Comparison of ENCODE assay signal across 8 cellular contexts in the genomic region with DNA sequence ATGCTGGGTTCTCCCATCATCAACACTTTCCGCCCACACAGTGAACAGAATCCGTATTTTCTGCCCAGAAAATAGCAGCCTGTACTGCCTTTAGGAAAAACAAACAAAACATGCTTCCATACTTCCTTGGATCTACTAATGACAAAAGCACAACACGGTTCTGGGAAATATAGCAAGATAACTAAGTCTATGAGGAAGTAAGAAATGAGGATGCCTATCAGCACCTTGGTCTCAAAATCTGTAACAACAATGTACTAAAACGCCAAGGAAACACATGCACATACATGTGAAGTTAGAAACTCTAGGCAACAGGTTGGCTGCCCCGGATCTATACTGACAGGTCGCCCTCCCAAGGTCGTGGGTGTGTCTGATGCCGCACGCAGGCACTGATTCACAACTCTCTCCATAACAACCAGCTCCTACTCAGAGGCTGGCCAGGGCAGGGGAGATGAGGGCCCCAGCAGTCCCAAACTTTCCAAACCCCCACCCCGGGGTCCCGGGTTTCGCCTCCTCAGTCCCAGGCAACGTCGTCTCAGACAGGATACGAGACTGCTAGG. TPM values are rescaled to one million over a fixed set of nuclear protein-coding genes. Genes with fewer than 3 reads are reported as not detected.
DNase-seq lines count a peak whose midpoint lies in the region; ATAC-seq lines count a peak whose summit lies in the region.

No MANE protein-coding gene starts in this region.

- no peaks in the 10 kb centered on the region for H3K9me3 Mint-ChIP-seq in T-helper 1 cell treated with Interleukin-12 subunit alpha and Interleukin-12 subunit beta and Interleukin-4 antibody, amounts not matched to agents 30 μg/mL and 1 μg/mL, for 36 hours

- H3K27ac ChIP-seq in angular gyrus (ENCODE audit: low read depth, low read length) (peak overlapping the region; percentile 92), iPS DF 6.9 (ENCODE audit: low read length) (no peak overlapping the region), skeletal muscle tissue (ENCODE audit: low read depth, low read length) (peak overlapping the region; percentile 87)

- peak; percentile 61 for DNase-seq in Ammon's horn (ENCODE audit: low spot score)
- peak; percentile 43 for DNase-seq in HK-2 (ENCODE audit: unreplicated experiment)
- no peak for DNase-seq in iPS DF 6.9 (ENCODE audit: low read depth, low spot score)
- DNase-seq in NCI-H1048 (lab: John Stamatoyannopoulos, UW): no peak

- H3K27me3 Mint-ChIP-seq in T-helper 1 cell treated with Interleukin-12 subunit alpha and Interleukin-12 subunit beta and Interleukin-4 antibody, amounts not matched to agents 30 μg/mL and 1 μg/mL, for 36 hours (ENCODE audit: low read depth): no peaks in the 10 kb centered on the region

- no CpG with 5 or more reads among the region's 15 CpGs for WGBS in iPS DF 6.9 (ENCODE audit: insufficient coverage, insufficient read length)

- H3K9me3 ChIP-seq in iPS DF 6.9 (ENCODE audit: control insufficient read depth, insufficient read depth, low read length): no peaks in the 10 kb centered on the region
- H3K9me3 ChIP-seq in skeletal muscle tissue (ENCODE audit: control insufficient read depth in 3 of 3, low read length in 3 of 3): no peaks in the 10 kb centered on the region

- H3K36me3 ChIP-seq in iPS DF 6.9 (ENCODE audit: control insufficient read depth, insufficient read depth, low read length) (no peaks in the 10 kb centered on the region), skeletal muscle tissue (ENCODE audit: control insufficient read depth in 3 of 3, insufficient read depth in 3 of 3, low read length in 3 of 3) (no peaks in the 10 kb centered on the region)

- peak; percentile 28 for ATAC-seq in GM19463 (IDR thresholded peaks at IDR 0.05; ENCODE audit: unreplicated experiment)

- H3K36me3 Mint-ChIP-seq in T-helper 1 cell treated with Interleukin-12 subunit alpha and Interleukin-12 subunit beta and Interleukin-4 antibody, amounts not matched to agents 30 μg/mL and 1 μg/mL, for 36 hours (ENCODE audit: low read depth): peaks cover 7% of the 10 kb centered on the region

- H3K27me3 ChIP-seq in iPS DF 6.9 (ENCODE audit: control insufficient read depth, insufficient read depth, low read length): no peaks in the 10 kb centered on the region
- no peaks in the 10 kb centered on the region for H3K27me3 ChIP-seq in skeletal muscle tissue (ENCODE audit: control insufficient read depth in 3 of 3, insufficient read depth in 3 of 3, low read length in 3 of 3)

- H3K4me3 ChIP-seq in iPS DF 6.9 (ENCODE audit: low read length) (peak overlapping the region; percentile 79; the same call in 1 of the 2 replicates), skeletal muscle tissue (ENCODE audit: low read length in 3 of 3) (peak overlapping the region; percentile 74 to 96 (median 90))

- peak overlapping the region; percentile 15 for H3K27ac Mint-ChIP-seq in T-helper 1 cell treated with Interleukin-12 subunit alpha and Interleukin-12 subunit beta and Interleukin-4 antibody, amounts not matched to agents 30 μg/mL and 1 μg/mL, for 36 hours

- peak overlapping the region; percentile 92 to 94 (median 93) for H3K9ac ChIP-seq in skeletal muscle tissue (ENCODE audit: low read depth in 1 of 3, low read length in 3 of 3)

- H3K4me3 Mint-ChIP-seq in T-helper 1 cell treated with Interleukin-12 subunit alpha and Interleukin-12 subunit beta and Interleukin-4 antibody, amounts not matched to agents 30 μg/mL and 1 μg/mL, for 36 hours: peak overlapping the region; percentile 95

- H3K4me1 ChIP-seq in iPS DF 6.9 (ENCODE audit: control insufficient read depth, insufficient read depth, low read length) (no peaks in the 10 kb centered on the region), skeletal muscle tissue (ENCODE audit: control insufficient read depth in 3 of 3, insufficient read depth in 3 of 3, low read length in 3 of 3) (peaks cover 6 to 22% (median 21%) of the 10 kb centered on the region in 3 donors)

- peaks cover 40% of the 10 kb centered on the region for H3K4me1 Mint-ChIP-seq in T-helper 1 cell treated with Interleukin-12 subunit alpha and Interleukin-12 subunit beta and Interleukin-4 antibody, amounts not matched to agents 30 μg/mL and 1 μg/mL, for 36 hours (ENCODE audit: low read depth)

RNA-seq across cellular contexts. Expression of a gene that starts 0.7 kb away (rescaled TPM):
- total RNA-seq in skeletal muscle tissue: 17.2 TPM

Comparison
In these comparisons a context has a peak if more than half of its experiments do, and no peak if none do; other contexts are left out.
1. DNase-seq: peak in Ammon's horn (single experiment) and HK-2 (single experiment); none in iPS DF 6.9 (single experiment) and NCI-H1048 (single experiment).